In genomic region chr13:21595546-21595822, GRCh38 we compare ENCODE assay signal across 12 cellular contexts. TPM values are rescaled to one million over a fixed set of nuclear protein-coding genes. Genes with fewer than 3 reads are reported as not detected.
DNase-seq lines count a peak whose midpoint lies in the region; ATAC-seq and TF ChIP-seq lines count a peak whose summit lies in the region.
"Had no signal": no experiment of that assay in that cellular context is flagged by ENCODE, and none has a peak within 500 bp of the region (broad histone marks: within the 10 kb centered on the region; RNA-seq: fewer than 3 reads in every experiment).

No MANE protein-coding gene starts in this region.

- H3K36me3 Mint-ChIP-seq in CD8-positive, alpha-beta T cell, result peaks cover 30% of the 10 kb centered on the region

- H3K4me1 Mint-ChIP-seq in CD8-positive, alpha-beta T cell (ENCODE audit: low read depth), result peaks cover 82% of the 10 kb centered on the region

- H3K27ac Mint-ChIP-seq in CD8-positive, alpha-beta T cell, result no peak overlapping the region

- TF ChIP-seq CTCF in heart left ventricle (IDR thresholded peaks at IDR 0.05), result no peak
- no peak for TF ChIP-seq CTCF in CD8-positive, alpha-beta T cell (IDR thresholded peaks at IDR 0.05)

- POLR2A ChIA-PET in CD8-positive, alpha-beta T cell (lab: Charles Lee), result interaction anchor here (2.5 kb wide), 1 partner anchor 8 kb away, joined by 9 read pairs; the partner anchor contains the start of gene MICU2

- intact Hi-C loops in heart left ventricle (cut with DNase I) (no loop called here), cardiac septum (cut with DNase I) (no loop called here)
- intact Hi-C loops in CD8-positive, alpha-beta T cell (cut with DNase I, micrococcal nuclease), result no loop called here

- no peak overlapping the region for H3K4me3 Mint-ChIP-seq in CD8-positive, alpha-beta T cell
- H3K4me3 Mint-ChIP-seq: activated T-cell treated with anti-CD3 and anti-CD28 coated beads, Interleukin-2, amount 50 U/mL, for 4 hours had no signal

- CTCF ChIA-PET in CD8-positive, alpha-beta T cell (lab: Charles Lee), result no interaction called here

- H3K4me1 ChIP-seq in heart left ventricle, result peaks cover 0 to 39% (median 6%) of the 10 kb centered on the region in 12 donors
- H3K4me1 ChIP-seq in CD8-positive, alpha-beta T cell (ENCODE audit: insufficient read depth, low read length), result peaks cover 32% of the 10 kb centered on the region
- H3K4me1 ChIP-seq: HAP-1, sigmoid colon had no signal

- no peaks in the 10 kb centered on the region for H3K36me3 ChIP-seq in heart left ventricle
- H3K36me3 ChIP-seq in CD8-positive, alpha-beta T cell (ENCODE audit: insufficient read depth, low read length), result no peaks in the 10 kb centered on the region
- H3K36me3 ChIP-seq: HAP-1, sigmoid colon had no signal

- no peaks in the 10 kb centered on the region for H3K27me3 Mint-ChIP-seq in CD8-positive, alpha-beta T cell (ENCODE audit: low read depth)

- H3K4me3 ChIP-seq in heart left ventricle, result no peak overlapping the region
- H3K4me3 ChIP-seq in CD8-positive, alpha-beta T cell (ENCODE audit: low read depth, low read length), result no peak overlapping the region
- H3K4me3 ChIP-seq: HAP-1, sigmoid colon had no signal

- ATAC-seq in heart left ventricle (peak in 3 of 4 donors; percentile 13 to 56 (median 18)), HG02885 (IDR thresholded peaks at IDR 0.05; ENCODE audit: poor library complexity, unreplicated experiment) (peak; percentile 70)
- no peak for ATAC-seq in CD8-positive, alpha-beta T cell
- ATAC-seq in activated CD4-positive, CD25-positive, alpha-beta regulatory T cell treated with anti-CD3 and anti-CD28 coated beads, Interleukin-2, amount 50 U/mL, for 24 hours, result no peak

- TF ChIP-seq POLR2A in heart left ventricle (IDR thresholded peaks at IDR 0.05), result no peak

- DNase-seq in heart left ventricle (no peak), cardiac septum (ENCODE audit: low spot score) (no peak), OCI-M1 (lab: John Stamatoyannopoulos, UW) (peak; percentile 6), ureter (ENCODE audit: low spot score) (no peak), NCI-H2081 (lab: John Stamatoyannopoulos, UW) (no peak)
- DNase-seq in CD8-positive, alpha-beta T cell, result no peak
- DNase-seq: activated T-cell treated with anti-CD3 and anti-CD28 coated beads, Interleukin-2, amount 50 U/mL, for 4 hours; NCI-H774; sigmoid colon had no signal

- H3K9me3 Mint-ChIP-seq in CD8-positive, alpha-beta T cell, result no peaks in the 10 kb centered on the region
- H3K9me3 Mint-ChIP-seq: activated T-cell treated with anti-CD3 and anti-CD28 coated beads, Interleukin-2, amount 50 U/mL, for 4 hours had no signal

- H3K27me3 ChIP-seq in heart left ventricle, result no peaks in the 10 kb centered on the region
- no peaks in the 10 kb centered on the region for H3K27me3 ChIP-seq in CD8-positive, alpha-beta T cell (ENCODE audit: insufficient read depth, low read length)
- H3K27me3 ChIP-seq: sigmoid colon had no signal

- peaks cover 0 to 9% (median 0%) of the 10 kb centered on the region in 12 donors for H3K9me3 ChIP-seq in heart left ventricle
- no peaks in the 10 kb centered on the region for H3K9me3 ChIP-seq in CD8-positive, alpha-beta T cell (ENCODE audit: low read length)
- H3K9me3 ChIP-seq: sigmoid colon had no signal

- H3K27ac ChIP-seq in heart left ventricle, result no peak overlapping the region
- H3K27ac ChIP-seq in CD8-positive, alpha-beta T cell (ENCODE audit: low read depth, low read length), result no peak overlapping the region
- H3K27ac ChIP-seq: sigmoid colon had no signal

RNA-seq across cellular contexts. Expression of gene MICU2, which starts 8.5 kb away (rescaled TPM):
- total RNA-seq in heart left ventricle (100 to 1,000 TPM in 2 of 9 donors, 10 to 100 TPM in 7; 50.4 to 144 (median 59.8) TPM), cardiac septum (48.8 TPM), ureter (37.5 TPM)
- 10 to 100 TPM; 50.4 to 68.1 TPM for polyA plus RNA-seq in heart left ventricle
- 10 to 100 TPM; 28.3 to 36.0 TPM for total RNA-seq in CD8-positive, alpha-beta T cell

Comparison
In these comparisons a context has a peak if more than half of its experiments do, and no peak if none do; other contexts are left out.
1. ATAC-seq: peak in heart left ventricle (3 of 4) and HG02885 (single experiment); none in CD8-positive, alpha-beta T cell (single experiment) and activated CD4-positive, CD25-positive, alpha-beta regulatory T cell treated with anti-CD3 and anti-CD28 coated beads, Interleukin-2, amount 50 U/mL, for 24 hours (0 of 2).